Comparison of ENCODE assay signal across 10 cellular contexts in the genomic region with DNA sequence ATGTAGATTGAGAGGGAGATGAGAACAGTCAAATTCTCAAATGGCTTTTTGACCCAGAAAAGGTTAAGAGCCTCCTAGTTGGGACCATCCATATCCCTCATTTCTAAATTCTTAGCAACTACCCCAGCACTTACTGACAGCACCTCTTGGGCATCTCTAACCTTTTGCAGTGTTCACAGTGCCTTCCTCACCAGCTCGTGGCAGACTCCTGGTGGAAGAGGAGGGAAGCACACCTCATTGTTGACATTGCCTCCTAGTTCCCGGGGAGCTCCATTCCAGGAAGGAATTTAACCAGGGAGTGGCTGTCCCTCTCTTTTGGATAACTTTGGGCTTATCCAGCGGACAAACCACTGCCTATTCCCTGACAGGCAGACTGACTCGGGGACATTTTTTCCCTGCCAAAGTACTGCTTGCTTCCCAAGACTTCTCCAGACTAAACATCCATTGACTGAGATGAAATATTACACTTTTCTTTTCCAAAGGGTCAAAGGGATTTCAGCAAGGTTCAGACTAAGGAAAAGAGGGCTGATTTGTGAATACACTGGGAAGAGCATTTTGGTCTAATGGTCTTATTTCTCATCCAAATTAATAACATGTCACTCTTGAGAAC. TPM values are rescaled to one million over a fixed set of nuclear protein-coding genes. Genes with fewer than 3 reads are reported as not detected.
DNase-seq lines count a peak whose midpoint lies in the region; ATAC-seq and TF ChIP-seq lines count a peak whose summit lies in the region.
"Had no signal": no experiment of that assay in that cellular context is flagged by ENCODE, and none has a peak within 500 bp of the region (broad histone marks: within the 10 kb centered on the region; RNA-seq: fewer than 3 reads in every experiment).

No MANE protein-coding gene starts in this region.

- H2AK5ac ChIP-seq in IMR-90 (ENCODE audit: low read depth, low read length): no peak overlapping the region

- ATAC-seq in IMR-90 (ENCODE audit: low read depth): peak; percentile 97
- ATAC-seq in PC-3: peak; percentile 62

- no peak overlapping the region for H3K9ac ChIP-seq in IMR-90 (ENCODE audit: low read depth, low read length)
- no peak overlapping the region for H3K9ac ChIP-seq in PC-3 (ENCODE audit: low read length)
- H3K9ac ChIP-seq: BLaER1 had no signal

- no peaks in the 10 kb centered on the region for H3K36me3 Mint-ChIP-seq in progenitor cell of endocrine pancreas (ENCODE audit: insufficient read depth)

- H3K4me2 ChIP-seq in IMR-90 (ENCODE audit: low read depth, low read length): no peak overlapping the region
- H3K4me2 ChIP-seq in PC-3 (ENCODE audit: low read length): peak overlapping the region; percentile 29
- H3K4me2 ChIP-seq: BLaER1 had no signal

- H4K91ac ChIP-seq in IMR-90 (ENCODE audit: insufficient read depth, low read depth, low read length): no peak overlapping the region

- intact Hi-C loops in IMR-90 (cut with micrococcal nuclease): loop anchor here (1.0 to 5.0 kb wide), 3 partner anchors 83 to 266 kb away; no protein-coding TSS in a partner anchor
- intact Hi-C loops in PC-3 (cut with micrococcal nuclease): loop anchor here (1.0 to 10.0 kb wide), 8 partner anchors 41 to 338 kb away; partner anchors contain the start of genes ABHD4, OXA1L and SLC7A7
- intact Hi-C loops in posterior vena cava (cut with DNase I): loop anchor here in 1 of 2 donors (10.0 kb wide), 1 partner anchor 202 kb away; no protein-coding TSS in a partner anchor

- DNase-seq in NCI-H1417 (lab: John Stamatoyannopoulos, UW) (peak; percentile 40 to 75 (median 49)), NCI-H1417 treated with DMSO at 0.1 percent for 48 hours (lab: John Stamatoyannopoulos, UW) (no peak), IMR-90 (peak; percentile 74), PC-3 (peak; percentile 93), foreskin melanocyte (peak; percentile 53), progenitor cell of endocrine pancreas (ENCODE audit: low spot score, unreplicated experiment) (peak; percentile 51), posterior vena cava (ENCODE audit: low spot score) (no peak)
- DNase-seq in activated T-helper 1 cell treated with anti-CD3 and anti-CD28 coated beads, Interleukin-2, amount 50 U/mL, for 16 hours (ENCODE audit: low read depth in 1 of 2, low spot score in 1 of 2): peak; percentile 7 to 15

- no peaks in the 10 kb centered on the region for H3K9me1 ChIP-seq in IMR-90 (ENCODE audit: insufficient read depth, low read length)

- H2BK20ac ChIP-seq in IMR-90 (ENCODE audit: low read depth, low read length): no peak overlapping the region

- no peaks in the 10 kb centered on the region for H3K9me2 ChIP-seq in PC-3 (replicated peaks; ENCODE audit: low read length)

- no TSS peak for BruUV-seq in IMR-90 (replicated peaks; lab: Mats Ljungman, UMichigan)
- no TSS peak for BruUV-seq in PC-3 (replicated peaks; lab: Mats Ljungman, UMichigan)

- peak overlapping the region; percentile 11 for H3K27ac Mint-ChIP-seq in progenitor cell of endocrine pancreas

- H3K9me3 ChIP-seq in IMR-90 (ENCODE audit: control insufficient read depth, insufficient read depth, low read length) (no peaks in the 10 kb centered on the region), PC-3 (ENCODE audit: low read length) (no peaks in the 10 kb centered on the region)
- H3K9me3 ChIP-seq: BLaER1 had no signal

- CTCF ChIA-PET in IMR-90 (lab: Yijun Ruan, JAX) (interaction anchor here (0.5 to 2.4 kb wide), 14 partner anchors 11 to 262 kb away, joined by 3 to 25 read pairs (median 4); partner anchors contain the start of genes ABHD4 and DAD1), PC-3 (lab: Charles Lee) (interaction anchor here (0.5 to 3.2 kb wide), 14 partner anchors 11 to 490 kb away, joined by 3 to 54 read pairs (median 5); partner anchors contain the start of genes DAD1 and OXA1L)

- H3K4ac ChIP-seq in IMR-90 (ENCODE audit: low read depth, low read length): no peak overlapping the region

- WGBS in IMR-90 (ENCODE audit: extremely low coverage in 2 of 2, insufficient read length in 1 of 2), 2 experiments: 0% methylated on average over 1 of the region's 4 CpGs; no CpG with 5 or more reads in 1 of the 2 experiments

- H4K5ac ChIP-seq in IMR-90 (ENCODE audit: low read depth, low read length): no peak overlapping the region

- H2AFZ ChIP-seq in IMR-90 (replicated peaks; ENCODE audit: low read length, poor library complexity) (peak overlapping the region; percentile 83), PC-3 (ENCODE audit: low read length) (peak overlapping the region; percentile 53)

- H3K79me1 ChIP-seq in IMR-90 (ENCODE audit: low read depth in 1 of 2, low read length in 2 of 2): no peaks in the 10 kb centered on the region

- H2BK5ac ChIP-seq in IMR-90 (ENCODE audit: low read depth, low read length, poor library complexity, severe bottlenecking): no peak overlapping the region

- peak; percentile 95 for TF ChIP-seq CTCF in IMR-90 (conservative IDR thresholded peaks at IDR 0.05; ENCODE audit: low read depth, low read length)
- peak; percentile 92 for TF ChIP-seq CTCF in PC-3 (conservative IDR thresholded peaks at IDR 0.05; ENCODE audit: low read depth, low read length)
- TF ChIP-seq CTCF in progenitor cell of endocrine pancreas (IDR thresholded peaks at IDR 0.05; ENCODE audit: unreplicated experiment): peak; percentile 75

- H3K4me3 ChIP-seq in IMR-90 (ENCODE audit: insufficient read depth, low read depth, low read length): no peak overlapping the region
- H3K4me3 ChIP-seq in PC-3 (ENCODE audit: low read length): no peak overlapping the region
- H3K4me3 ChIP-seq: BLaER1 had no signal

- no peak overlapping the region for H3K18ac ChIP-seq in IMR-90 (ENCODE audit: low read depth, low read length)

- H3K79me2 ChIP-seq in PC-3 (ENCODE audit: low read length): no peaks in the 10 kb centered on the region

- no peaks in the 10 kb centered on the region for H3K9me3 Mint-ChIP-seq in progenitor cell of endocrine pancreas (ENCODE audit: low read depth)

- no peak overlapping the region for H2AK9ac ChIP-seq in IMR-90 (replicated peaks; ENCODE audit: low read depth, low read length, poor library complexity)

- H3K4me3 Mint-ChIP-seq in progenitor cell of endocrine pancreas (ENCODE audit: low read depth): no peak overlapping the region

- H2BK15ac ChIP-seq in IMR-90 (ENCODE audit: low read depth, low read length): peak overlapping the region; percentile 4; the same call in 1 of the 3 replicates

- no peak overlapping the region for H3K23ac ChIP-seq in IMR-90 (ENCODE audit: low read depth, low read length)

- peaks cover 4% of the 10 kb centered on the region for H3K27me3 Mint-ChIP-seq in progenitor cell of endocrine pancreas

- H3K14ac ChIP-seq in IMR-90 (replicated peaks; ENCODE audit: low read depth, low read length): no peak overlapping the region

- 0 out of 2 replicates have a peak, but pooled peaks cover 1% of the 10 kb centered on the region for H3K27me3 ChIP-seq in IMR-90 (ENCODE audit: control insufficient read depth, insufficient read depth, low read length)
- no peaks in the 10 kb centered on the region for H3K27me3 ChIP-seq in PC-3 (ENCODE audit: low read length)
- H3K27me3 ChIP-seq: BLaER1 had no signal

- H2BK120ac ChIP-seq in IMR-90 (ENCODE audit: low read depth, low read length): peak overlapping the region; percentile 28; the same call in 1 of the 2 replicates

- TF ChIP-seq POLR2A in IMR-90 (IDR thresholded peaks at IDR 0.05; ENCODE audit: low read depth, low read length): 0 out of 2 replicates have a peak, but pooled peaks have one; percentile 23

- POLR2A ChIA-PET in IMR-90 (lab: Charles Lee; ENCODE audit: unreplicated experiment): no interaction called here
- POLR2A ChIA-PET in PC-3 (lab: Charles Lee; ENCODE audit: unreplicated experiment): interaction anchor here (1.1 kb wide), 1 partner anchor 64 kb away, joined by 3 read pairs; the partner anchor contains the start of gene DAD1

- no peak overlapping the region for H3K56ac ChIP-seq in IMR-90 (ENCODE audit: extremely low read depth, insufficient read depth, low read length)

- no peaks in the 10 kb centered on the region for H3F3A ChIP-seq in PC-3 (ENCODE audit: low read length, unreplicated experiment)

- in situ Hi-C loops in IMR-90 (cut with MboI; ENCODE audit: low sequenced_read_pairs): loop anchor here (5.0 to 10.0 kb wide), 2 partner anchors 76 to 258 kb away; no protein-coding TSS in a partner anchor

- H3K36me3 ChIP-seq in IMR-90 (ENCODE audit: control insufficient read depth, insufficient read depth, low read length) (no peaks in the 10 kb centered on the region), PC-3 (ENCODE audit: low read depth, low read length) (no peaks in the 10 kb centered on the region)
- H3K36me3 ChIP-seq: BLaER1 had no signal

- H3K4me1 Mint-ChIP-seq in progenitor cell of endocrine pancreas (ENCODE audit: low read depth): peaks cover 4% of the 10 kb centered on the region

- H3K27ac ChIP-seq in IMR-90 (ENCODE audit: insufficient read depth, low read length) (no peak overlapping the region), PC-3 (ENCODE audit: low read length) (no peak overlapping the region)
- H3K27ac ChIP-seq: BLaER1 had no signal

- H4K8ac ChIP-seq in IMR-90 (ENCODE audit: low read depth in 2 of 2, low read length in 2 of 2): peak overlapping the region in 1 of 2 experiments; percentile 84; a peak in 2 of 4 replicates

- peak; percentile 93 for TF ChIP-seq RAD21 in IMR-90 (IDR thresholded peaks at IDR 0.05; ENCODE audit: low read length)

- H4K20me1 ChIP-seq in IMR-90 (ENCODE audit: insufficient read depth, low read length): no peaks in the 10 kb centered on the region
- H4K20me1 ChIP-seq in PC-3 (ENCODE audit: low read length): no peaks in the 10 kb centered on the region
- H4K20me1 ChIP-seq: BLaER1 had no signal

- dilution Hi-C loops in IMR-90 (cut with HindIII; ENCODE audit: low sequenced_read_pairs, unreplicated experiment): no loop called here

- no peaks in the 10 kb centered on the region for H3K4me1 ChIP-seq in IMR-90 (ENCODE audit: control insufficient read depth, insufficient read depth, low read length)
- H3K4me1 ChIP-seq in PC-3 (ENCODE audit: insufficient read depth, low read length): peaks cover 37% of the 10 kb centered on the region

TF ChIP-seq in IMR-90, 13 proteins besides CTCF, POLR2A, EP300 and RAD21 (continues in another document):
- no peak for TF ChIP-seq CEBPB (IDR thresholded peaks at IDR 0.05; ENCODE audit: low read depth, low read length)
- TF ChIP-seq NFE2L2 (IDR thresholded peaks at IDR 0.05; ENCODE audit: low read depth, low read length): no peak
- TF ChIP-seq FOS (IDR thresholded peaks at IDR 0.05; ENCODE audit: low read depth, low read length): no peak

RNA-seq across cellular contexts. Expression of gene OR6J1, which starts 9.0 kb away (rescaled TPM):
- total RNA-seq in IMR-90 (2012; rRNA removed) (not detected in 2 replicates), PC-3 (2014; rRNA removed) (not detected in 2 replicates), progenitor cell of endocrine pancreas (not detected in 2 replicates), posterior vena cava (not detected)
- not detected in 2 replicates for polyA plus RNA-seq in IMR-90 (2012; rRNA removed)
- not detected in 2 replicates for polyA plus RNA-seq in IMR-90 (2012; cell fraction: cytosol; rRNA removed)
- polyA plus RNA-seq in IMR-90 (2012; cell fraction: nucleus; rRNA removed; ENCODE audit: low replicate concordance): not detected in 2 replicates
- total RNA-seq: frontal cortex had no signal

RNA-seq across cellular contexts. Expression of gene ABHD4, which starts 55.0 kb away (rescaled TPM):
- 5.0 and 5.3 TPM in 2 replicates for total RNA-seq in IMR-90 (2012; rRNA removed)
- polyA plus RNA-seq in IMR-90 (2012; rRNA removed): 21.8 and 22.0 TPM in 2 replicates
- polyA plus RNA-seq in IMR-90 (2012; cell fraction: cytosol; rRNA removed): 13.3 and 23.6 TPM in 2 replicates
- polyA plus RNA-seq in IMR-90 (2012; cell fraction: nucleus; rRNA removed; ENCODE audit: low replicate concordance): 22.2 and 25.4 TPM in 2 replicates
- total RNA-seq in PC-3 (2014; rRNA removed): 9.1 and 9.6 TPM in 2 replicates
- total RNA-seq in progenitor cell of endocrine pancreas: 25.6 and 30.5 TPM in 2 replicates
- total RNA-seq in posterior vena cava: 10 to 100 TPM; 31.2 to 36.7 TPM

Comparison
In these comparisons a context has a peak if more than half of its experiments do, and no peak if none do; other contexts are left out.
1. DNase-seq: peak in NCI-H1417 (3 of 3), IMR-90 (single experiment), PC-3 (single experiment), activated T-helper 1 cell treated with anti-CD3 and anti-CD28 coated beads, Interleukin-2, amount 50 U/mL, for 16 hours (2 of 2), foreskin melanocyte (single experiment) and progenitor cell of endocrine pancreas (single experiment); none in NCI-H1417 treated with DMSO at 0.1 percent for 48 hours (single experiment) and posterior vena cava (single experiment).
2. Peak in every context shown above with its lines, with median percentiles within 50 percentile points of each other: CTCF ChIP-seq.